9 cellular contexts compared by ENCODE assay signal in genomic region chr16:88634141-88634993, GRCh38. TPM values are rescaled to one million over a fixed set of nuclear protein-coding genes. Genes with fewer than 3 reads are reported as not detected.
DNase-seq lines count a peak whose midpoint lies in the region; ATAC-seq, FAIRE-seq and TF ChIP-seq lines count a peak whose summit lies in the region.
"Had no signal": no experiment of that assay in that cellular context is flagged by ENCODE, and none has a peak within 500 bp of the region (broad histone marks: within the 10 kb centered on the region; RNA-seq: fewer than 3 reads in every experiment).

No MANE protein-coding gene starts in this region.

- H3K9me3 ChIP-seq in SU-DHL-6 (ENCODE audit: insufficient read depth, low read length), result peaks cover 14% of the 10 kb centered on the region; the same call in 1 of the 2 replicates
- H3K9me3 ChIP-seq: SJSA1 had no signal

- peak overlapping the region; percentile 50 for H3K4me3 Mint-ChIP-seq in MCF 10A (ENCODE audit: unreplicated experiment)
- peak overlapping the region; percentile 84 for H3K4me3 Mint-ChIP-seq in stimulated activated memory B cell treated with anti-CD40 and anti-IgM and Interleukin-4, amounts not matched to agents 10 μg/mL and 1 μg/mL and 100 μg/mL, for 72 hours

- no peaks in the 10 kb centered on the region for H3K27me3 ChIP-seq in SU-DHL-6 (ENCODE audit: low read length)

- H3K4me3 ChIP-seq in SU-DHL-6 (ENCODE audit: insufficient read depth, low read length, poor library complexity, severe bottlenecking), result peak overlapping the region; percentile 29
- H3K4me3 ChIP-seq: SJSA1 had no signal

- H3F3A ChIP-seq in SU-DHL-6 (ENCODE audit: insufficient read depth), result peaks cover 25% of the 10 kb centered on the region

- CTCF ChIA-PET in MCF 10A (lab: Yijun Ruan, JAX), result no interaction called here

- H3K4me1 Mint-ChIP-seq in MCF 10A (ENCODE audit: insufficient read depth, unreplicated experiment), result peaks cover 16% of the 10 kb centered on the region
- H3K4me1 Mint-ChIP-seq in stimulated activated memory B cell treated with anti-CD40 and anti-IgM and Interleukin-4, amounts not matched to agents 10 μg/mL and 1 μg/mL and 100 μg/mL, for 72 hours, result peaks cover 66% of the 10 kb centered on the region

- DNase-seq in GM12891 (ENCODE audit: insufficient read length, low spot score) (peak; percentile 82), MCF 10A (ENCODE audit: unreplicated experiment) (peak; percentile 70), kidney glomerular epithelial cell (lab: John Stamatoyannopoulos, UW) (peak; percentile 26), nucleus accumbens (lab: John Stamatoyannopoulos, UW) (no peak), NCI-H82 treated with DMSO at 0.1 percent for 48 hours (lab: John Stamatoyannopoulos, UW; ENCODE audit: unreplicated experiment) (no peak)

- POLR2A ChIA-PET in MCF 10A (lab: Yijun Ruan, JAX), result no interaction called here

- H3K9ac ChIP-seq in SU-DHL-6 (ENCODE audit: low read length), result peak overlapping the region; percentile 26; the same call in 1 of the 2 replicates

- TF ChIP-seq CTCF in SU-DHL-6 (IDR thresholded peaks at IDR 0.05; ENCODE audit: insufficient read depth, low read length, poor library complexity, severe bottlenecking), result no peak
- no peak for TF ChIP-seq CTCF in MCF 10A (IDR thresholded peaks at IDR 0.05; ENCODE audit: unreplicated experiment)

- intact Hi-C loops in MCF 10A (cut with micrococcal nuclease), result no loop called here

- no peaks in the 10 kb centered on the region for H3K9me3 Mint-ChIP-seq in MCF 10A (ENCODE audit: unreplicated experiment)
- peaks cover 3% of the 10 kb centered on the region for H3K9me3 Mint-ChIP-seq in stimulated activated memory B cell treated with anti-CD40 and anti-IgM and Interleukin-4, amounts not matched to agents 10 μg/mL and 1 μg/mL and 100 μg/mL, for 72 hours

- H3K27ac Mint-ChIP-seq in MCF 10A (ENCODE audit: low read depth, unreplicated experiment), result no peak overlapping the region
- peak overlapping the region; percentile 84 for H3K27ac Mint-ChIP-seq in stimulated activated memory B cell treated with anti-CD40 and anti-IgM and Interleukin-4, amounts not matched to agents 10 μg/mL and 1 μg/mL and 100 μg/mL, for 72 hours

- peak overlapping the region; percentile 47 for H3K4me2 ChIP-seq in SU-DHL-6 (ENCODE audit: low read depth, low read length, poor library complexity, severe bottlenecking)

- peak overlapping the region; percentile 62 for H3K27ac ChIP-seq in SU-DHL-6 (ENCODE audit: low read depth, low read length)
- H3K27ac ChIP-seq: SJSA1 had no signal

- H3K36me3 ChIP-seq in SU-DHL-6 (ENCODE audit: low read length), result no peaks in the 10 kb centered on the region

- H3K36me3 Mint-ChIP-seq in MCF 10A (ENCODE audit: insufficient read depth, unreplicated experiment), result peaks cover 34% of the 10 kb centered on the region
- peaks cover 28% of the 10 kb centered on the region for H3K36me3 Mint-ChIP-seq in stimulated activated memory B cell treated with anti-CD40 and anti-IgM and Interleukin-4, amounts not matched to agents 10 μg/mL and 1 μg/mL and 100 μg/mL, for 72 hours

- no peaks in the 10 kb centered on the region for H3K79me2 ChIP-seq in SU-DHL-6 (ENCODE audit: insufficient read depth, low read length)

- H3K27me3 Mint-ChIP-seq in MCF 10A (ENCODE audit: insufficient read depth, unreplicated experiment), result no peaks in the 10 kb centered on the region
- H3K27me3 Mint-ChIP-seq in stimulated activated memory B cell treated with anti-CD40 and anti-IgM and Interleukin-4, amounts not matched to agents 10 μg/mL and 1 μg/mL and 100 μg/mL, for 72 hours, result no peaks in the 10 kb centered on the region

- TF ChIP-seq POLR2A in GM12891 (IDR thresholded peaks at IDR 0.05; ENCODE audit: low read depth, low read length), result no peak

- peak; percentile 95 for FAIRE-seq in GM12891 (lab: Jason Lieb, UNC)

- H3K9me2 ChIP-seq in SU-DHL-6 (replicated peaks; ENCODE audit: insufficient read depth, low read length), result no peaks in the 10 kb centered on the region

- BruUV-seq in MCF 10A (replicated peaks; lab: Mats Ljungman, UMichigan), result no TSS peak

- H2AFZ ChIP-seq in SU-DHL-6 (ENCODE audit: low read depth, low read length, severe bottlenecking), result no peak overlapping the region

- H4K20me1 ChIP-seq in SU-DHL-6 (ENCODE audit: low read depth, low read length), result no peaks in the 10 kb centered on the region

- ATAC-seq in HG02610 (IDR thresholded peaks at IDR 0.05; ENCODE audit: unreplicated experiment), result peak; percentile 31
- peak; percentile 84 for ATAC-seq in stimulated activated memory B cell treated with anti-CD40 and anti-IgM and Interleukin-4, amounts not matched to agents 10 μg/mL and 1 μg/mL and 100 μg/mL, for 72 hours

TF ChIP-seq in GM12891, 5 proteins besides CTCF, POLR2A, EP300 and RAD21:
- TF ChIP-seq PAX5 (IDR thresholded peaks at IDR 0.05; ENCODE audit: insufficient read depth, low read length, severe bottlenecking), result no peak
- no peak for TF ChIP-seq POU2F2 (IDR thresholded peaks at IDR 0.05; ENCODE audit: low read depth, low read length)
- 0 out of 2 replicates have a peak, but pooled peaks have one; percentile 7 for TF ChIP-seq SPI1 (IDR thresholded peaks at IDR 0.05; ENCODE audit: low read depth, low read length)

RNA-seq across cellular contexts. Expression of gene IL17C, which starts 4.0 kb away (rescaled TPM):
- polyA plus RNA-seq in GM12891 (2012; ENCODE audit: low read depth, missing spikeins), result 0.09 TPM
- not detected in 2 replicates for total RNA-seq in MCF 10A (2022)
- total RNA-seq: SJSA1 had no signal

RNA-seq across cellular contexts. Expression of gene CYBA, which starts 16.5 kb away (rescaled TPM):
- polyA plus RNA-seq in GM12891 (2012; ENCODE audit: low read depth, missing spikeins), result 416 TPM
- 0.54 and 0.84 TPM in 2 replicates for total RNA-seq in MCF 10A (2022)
- total RNA-seq: SJSA1 had no signal

RNA-seq across cellular contexts. Expression of gene MVD, which starts 28.5 kb away (rescaled TPM):
- polyA plus RNA-seq in GM12891 (2012; ENCODE audit: low read depth, missing spikeins), result 85.4 TPM
- 30.3 and 32.4 TPM in 2 replicates for total RNA-seq in MCF 10A (2022)

RNA-seq across cellular contexts. Expression of gene SNAI3, which starts 51.9 kb away (rescaled TPM):
- polyA plus RNA-seq in GM12891 (2012; ENCODE audit: low read depth, missing spikeins), result 2.0 TPM
- not detected in 2 replicates for total RNA-seq in MCF 10A (2022)

Comparison
In these comparisons a context has a peak if more than half of its experiments do, and no peak if none do; other contexts are left out.
1. DNase-seq: peak in GM12891 (single experiment), MCF 10A (single experiment) and kidney glomerular epithelial cell (single experiment); none in nucleus accumbens (0 of 56) and NCI-H82 treated with DMSO at 0.1 percent for 48 hours (single experiment).